Comparison of ENCODE assay signal across 10 cellular contexts in genomic region chr20:43941476-43942212, GRCh38. TPM values are rescaled to one million over a fixed set of nuclear protein-coding genes. Genes with fewer than 3 reads are reported as not detected.
DNase-seq lines count a peak whose midpoint lies in the region; ATAC-seq lines count a peak whose summit lies in the region.
"Had no signal": no experiment of that assay in that cellular context is flagged by ENCODE, and none has a peak within 500 bp of the region (broad histone marks: within the 10 kb centered on the region; RNA-seq: fewer than 3 reads in every experiment).

No MANE protein-coding gene starts in this region.

- H3K9me3 Mint-ChIP-seq in central memory CD8-positive, alpha-beta T cell: no peaks in the 10 kb centered on the region

- H3K27ac Mint-ChIP-seq in central memory CD8-positive, alpha-beta T cell (ENCODE audit: low read depth): no peak overlapping the region

- DNase-seq in NCI-H345 (lab: John Stamatoyannopoulos, UW) (peak; percentile 30), NCI-H345 treated with DMSO at 0.1 percent for 48 hours (lab: John Stamatoyannopoulos, UW; ENCODE audit: unreplicated experiment) (no peak), NCI-H226 (peak; percentile 51), sciatic nerve (ENCODE audit: low spot score) (no peak), cerebellar cortex (ENCODE audit: low spot score) (no peak), NCI-H2107 (lab: John Stamatoyannopoulos, UW) (no peak), NCI-H524 (lab: John Stamatoyannopoulos, UW) (no peak)
- DNase-seq in central memory CD8-positive, alpha-beta T cell (ENCODE audit: low spot score in 2 of 2): no peak
- DNase-seq: ACHN, SHP77 treated with DMSO at 0.1 percent for 48 hours had no signal

- peaks cover 56% of the 10 kb centered on the region for H3K4me1 Mint-ChIP-seq in central memory CD8-positive, alpha-beta T cell

- ATAC-seq in central memory CD8-positive, alpha-beta T cell (replicated peaks; ENCODE audit: extremely low read depth, poor library complexity, severe bottlenecking): no peak
- ATAC-seq in sciatic nerve: peak; percentile 31

- peaks cover 8% of the 10 kb centered on the region for H3K27me3 Mint-ChIP-seq in central memory CD8-positive, alpha-beta T cell

- intact Hi-C loops in sciatic nerve (cut with DNase I): loop anchor here (1.0 kb wide), 1 partner anchor 43 kb away; no protein-coding TSS in a partner anchor

- peaks cover 3% of the 10 kb centered on the region for H3K36me3 Mint-ChIP-seq in central memory CD8-positive, alpha-beta T cell (ENCODE audit: insufficient read depth)

- peak overlapping the region; percentile 60 for H3K4me3 Mint-ChIP-seq in central memory CD8-positive, alpha-beta T cell

RNA-seq across cellular contexts. Expression of gene TOX2, which starts 27.0 kb away (rescaled TPM):
- 2.1 TPM for total RNA-seq in sciatic nerve

Comparison
In these comparisons a context has a peak if more than half of its experiments do, and no peak if none do; other contexts are left out.
1. DNase-seq: peak in NCI-H345 (single experiment) and NCI-H226 (single experiment); none in NCI-H345 treated with DMSO at 0.1 percent for 48 hours (single experiment), central memory CD8-positive, alpha-beta T cell (0 of 2), sciatic nerve (single experiment), cerebellar cortex (single experiment), NCI-H2107 (single experiment) and NCI-H524 (0 of 2).